Comparison of ENCODE assay signal across 15 cellular contexts in the genomic region with DNA sequence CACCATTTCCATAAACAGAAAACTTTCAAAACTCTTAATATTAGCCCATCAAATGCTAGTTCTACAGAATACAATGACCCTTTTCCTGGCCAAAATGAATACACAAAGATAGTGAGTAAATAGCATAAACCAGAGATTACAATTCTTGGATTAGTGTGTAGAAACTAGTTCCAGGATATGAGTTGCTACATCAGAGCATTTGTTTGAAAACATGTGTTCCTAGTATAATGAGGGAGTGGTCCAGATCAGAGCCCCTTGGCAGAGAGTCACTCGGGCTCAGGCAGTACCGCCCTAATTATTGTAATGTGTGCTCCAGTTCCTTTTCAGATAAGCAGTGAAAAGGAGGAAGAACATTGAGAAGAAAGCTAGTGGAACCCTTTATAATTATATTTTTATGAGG.
"Had no signal": no experiment of that assay in that cellular context is flagged by ENCODE, and none has a peak within 500 bp of the region (broad histone marks: within the 10 kb centered on the region; RNA-seq: fewer than 3 reads in every experiment).

No MANE protein-coding gene starts in this region.

- ATAC-seq: activated CD8-positive, alpha-beta T cell treated with anti-CD3 and anti-CD28 coated beads for 36 hours; activated T-cell treated with anti-CD3 and anti-CD28 coated beads, Interleukin-2, amount 50 U/mL, for 72 hours; T-cell had no signal

- H3K4me1 ChIP-seq: colonic mucosa, pancreas, tibial artery had no signal

- H3K9me3 ChIP-seq: colonic mucosa, pancreas, tibial artery had no signal

- H3K4me3 ChIP-seq: cardiac muscle cell, colonic mucosa, pancreas, SK-N-MC, tibial artery had no signal

- DNase-seq: activated CD4-positive, alpha-beta T cell treated with anti-CD3 and anti-CD28 coated beads for 4 hours; activated CD8-positive, alpha-beta memory T cell treated with anti-CD3 and anti-CD28 coated beads, Interleukin-2, amount 50 U/mL, for 4 hours; activated CD8-positive, alpha-beta T cell treated with anti-CD3 and anti-CD28 coated beads for 36 hours; activated T-cell treated with anti-CD3 and anti-CD28 coated beads, Interleukin-2, amount 50 U/mL, for 72 hours; colonic mucosa; effector CD4-positive, alpha-beta T cell; glutamatergic neuron; pancreas; retina; small intestine; T-cell; T1000; tibial artery had no signal

- H3K36me3 ChIP-seq: cardiac muscle cell, colonic mucosa, pancreas, tibial artery had no signal
